In the genomic region with DNA sequence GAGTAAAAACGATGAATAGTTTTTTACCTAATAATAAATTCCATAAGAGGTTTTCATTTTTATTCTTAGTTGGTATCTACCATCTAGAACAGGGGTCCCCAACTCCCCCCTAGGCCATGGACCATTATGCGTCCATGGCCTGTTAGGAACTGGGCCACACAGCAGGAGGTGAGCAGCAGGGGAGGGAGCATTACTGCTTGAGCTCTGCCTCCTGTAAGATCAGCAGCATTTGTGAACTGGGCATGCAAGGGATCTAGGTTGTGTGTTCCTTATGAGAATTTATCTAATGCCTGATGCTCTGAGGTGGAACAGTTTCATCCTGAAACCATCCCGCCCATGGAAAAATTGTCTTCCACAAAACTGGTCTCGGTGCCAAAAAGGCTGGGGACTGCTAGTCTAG, we compare ENCODE assay signal across 1 cellular context.
TF ChIP-seq lines count a peak whose summit lies in the region.

No MANE protein-coding gene starts in this region.

TF ChIP-seq in HEK293, 187 proteins besides CTCF, POLR2A, EP300 and RAD21 (continued from another document):
- TF ChIP-seq, protein P1, sequence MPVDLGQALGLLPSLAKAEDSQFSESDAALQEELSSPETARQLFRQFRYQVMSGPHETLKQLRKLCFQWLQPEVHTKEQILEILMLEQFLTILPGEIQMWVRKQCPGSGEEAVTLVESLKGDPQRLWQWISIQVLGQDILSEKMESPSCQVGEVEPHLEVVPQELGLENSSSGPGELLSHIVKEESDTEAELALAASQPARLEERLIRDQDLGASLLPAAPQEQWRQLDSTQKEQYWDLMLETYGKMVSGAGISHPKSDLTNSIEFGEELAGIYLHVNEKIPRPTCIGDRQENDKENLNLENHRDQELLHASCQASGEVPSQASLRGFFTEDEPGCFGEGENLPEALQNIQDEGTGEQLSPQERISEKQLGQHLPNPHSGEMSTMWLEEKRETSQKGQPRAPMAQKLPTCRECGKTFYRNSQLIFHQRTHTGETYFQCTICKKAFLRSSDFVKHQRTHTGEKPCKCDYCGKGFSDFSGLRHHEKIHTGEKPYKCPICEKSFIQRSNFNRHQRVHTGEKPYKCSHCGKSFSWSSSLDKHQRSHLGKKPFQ (tag by site-specific recombination; IDR thresholded peaks at IDR 0.05), result no peak
- TF ChIP-seq ZNF777 (tag by site-specific recombination; IDR thresholded peaks at IDR 0.05; ENCODE audit: borderline replicate concordance), result no peak
- TF ChIP-seq, protein P2, sequence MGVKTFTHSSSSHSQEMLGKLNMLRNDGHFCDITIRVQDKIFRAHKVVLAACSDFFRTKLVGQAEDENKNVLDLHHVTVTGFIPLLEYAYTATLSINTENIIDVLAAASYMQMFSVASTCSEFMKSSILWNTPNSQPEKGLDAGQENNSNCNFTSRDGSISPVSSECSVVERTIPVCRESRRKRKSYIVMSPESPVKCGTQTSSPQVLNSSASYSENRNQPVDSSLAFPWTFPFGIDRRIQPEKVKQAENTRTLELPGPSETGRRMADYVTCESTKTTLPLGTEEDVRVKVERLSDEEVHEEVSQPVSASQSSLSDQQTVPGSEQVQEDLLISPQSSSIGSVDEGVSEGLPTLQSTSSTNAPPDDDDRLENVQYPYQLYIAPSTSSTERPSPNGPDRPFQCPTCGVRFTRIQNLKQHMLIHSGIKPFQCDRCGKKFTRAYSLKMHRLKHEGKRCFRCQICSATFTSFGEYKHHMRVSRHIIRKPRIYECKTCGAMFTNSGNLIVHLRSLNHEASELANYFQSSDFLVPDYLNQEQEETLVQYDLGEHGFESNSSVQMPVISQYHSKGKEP (tag by site-specific recombination; IDR thresholded peaks at IDR 0.05), result no peak
